ENCODE assay signal across 22 cellular contexts in the genomic region with DNA sequence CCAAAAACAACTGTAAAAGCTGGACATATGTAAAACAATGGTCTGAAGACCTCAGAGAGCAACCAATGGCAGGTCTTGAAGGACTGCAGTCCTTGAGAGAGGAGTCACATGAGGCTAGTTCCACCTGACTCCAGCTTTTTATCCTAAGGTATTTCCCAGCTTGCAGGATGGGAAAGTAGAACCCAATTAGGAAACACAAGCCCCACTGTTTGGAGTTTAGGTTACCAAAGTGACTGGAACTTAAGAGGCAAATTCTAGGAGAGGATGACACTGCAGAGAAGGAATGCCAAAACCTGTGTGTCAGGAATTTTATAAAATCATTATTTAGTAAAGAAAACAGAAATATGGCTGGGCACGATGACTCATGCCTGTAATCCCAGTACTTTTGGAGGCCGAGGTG. TPM values are rescaled to one million over a fixed set of nuclear protein-coding genes. Genes with fewer than 3 reads are reported as not detected.
DNase-seq lines count a peak whose midpoint lies in the region; ATAC-seq and TF ChIP-seq lines count a peak whose summit lies in the region.
"Had no signal": no experiment of that assay in that cellular context is flagged by ENCODE, and none has a peak within 500 bp of the region (broad histone marks: within the 10 kb centered on the region; RNA-seq: fewer than 3 reads in every experiment).

No MANE protein-coding gene starts in this region.

- no peaks in the 10 kb centered on the region for H3K36me3 ChIP-seq in Peyer's patch
- H3K36me3 ChIP-seq: gastroesophageal sphincter, HAP-1 had no signal

- ATAC-seq in activated naive CD8-positive, alpha-beta T cell treated with anti-CD3 and anti-CD28 coated beads, Interleukin-2, amount 50 U/mL, for 24 hours = no peak
- ATAC-seq: activated CD4-positive, alpha-beta T cell treated with anti-CD3 and anti-CD28 coated beads for 36 hours; gastroesophageal sphincter; naive thymus-derived CD4-positive, alpha-beta T cell had no signal

- H3K4me1 ChIP-seq in Peyer's patch = no peaks in the 10 kb centered on the region
- H3K4me1 ChIP-seq: gastroesophageal sphincter, HAP-1, parathyroid adenoma had no signal

- H3K27ac ChIP-seq in Peyer's patch = no peak overlapping the region
- H3K27ac ChIP-seq: coronary artery, gastroesophageal sphincter, parathyroid adenoma, SK-N-MC had no signal

- H3K4me1 Mint-ChIP-seq in activated naive CD8-positive, alpha-beta T cell treated with anti-CD3 and anti-CD28 coated beads, Interleukin-2, amount 50 U/mL, for 24 hours = no peaks in the 10 kb centered on the region
- H3K4me1 Mint-ChIP-seq: activated CD4-positive, alpha-beta T cell treated with anti-CD3 and anti-CD28 coated beads for 36 hours; naive thymus-derived CD4-positive, alpha-beta T cell had no signal

- H3K27me3 ChIP-seq in Peyer's patch = no peaks in the 10 kb centered on the region

- H3K9me3 ChIP-seq in Peyer's patch = no peaks in the 10 kb centered on the region
- H3K9me3 ChIP-seq: gastroesophageal sphincter, HAP-1 had no signal

- DNase-seq in EL (peak; percentile 70), astrocyte of the spinal cord (ENCODE audit: low read depth, low spot score) (peak; percentile 3), kidney tubule cell (ENCODE audit: low spot score) (peak; percentile 95), NCI-H1417 treated with DMSO at 0.1 percent for 48 hours (lab: John Stamatoyannopoulos, UW) (no peak), Peyer's patch (no peak), HK-2 (ENCODE audit: unreplicated experiment) (no peak)
- no peak for DNase-seq in activated naive CD8-positive, alpha-beta T cell treated with anti-CD3 and anti-CD28 coated beads, Interleukin-2, amount 50 U/mL, for 24 hours
- DNase-seq: activated CD4-positive, alpha-beta T cell treated with anti-CD3 and anti-CD28 coated beads for 36 hours; activated gamma-delta T cell treated with Interleukin-2 at 50 U/mL for 16 hours; naive thymus-derived CD4-positive, alpha-beta T cell; NCI-H2081 treated with DMSO at 0.1 percent for 48 hours; NCI-H526 treated with DMSO at 0.1 percent for 48 hours; stimulated activated CD4-positive, alpha-beta T cell treated with anti-CD3 and anti-CD28 coated beads, Interleukin-4, amount 100 ng/mL, for 24 hours; substantia nigra had no signal

- in situ Hi-C loops in astrocyte of the spinal cord (cut with HindIII; ENCODE audit: low sequenced_read_pairs) = no loop called here

- H3K36me3 Mint-ChIP-seq in activated naive CD8-positive, alpha-beta T cell treated with anti-CD3 and anti-CD28 coated beads, Interleukin-2, amount 50 U/mL, for 24 hours (ENCODE audit: low read depth) = no peaks in the 10 kb centered on the region
- H3K36me3 Mint-ChIP-seq: naive thymus-derived CD4-positive, alpha-beta T cell had no signal

- H3K27ac Mint-ChIP-seq in activated naive CD8-positive, alpha-beta T cell treated with anti-CD3 and anti-CD28 coated beads, Interleukin-2, amount 50 U/mL, for 24 hours = no peak overlapping the region
- H3K27ac Mint-ChIP-seq: activated CD4-positive, alpha-beta T cell treated with anti-CD3 and anti-CD28 coated beads for 36 hours; naive thymus-derived CD4-positive, alpha-beta T cell had no signal

- no peak for TF ChIP-seq RAD21 in Ishikawa (IDR thresholded peaks at IDR 0.05; ENCODE audit: low read depth)

- no peaks in the 10 kb centered on the region for H3K9me3 Mint-ChIP-seq in activated naive CD8-positive, alpha-beta T cell treated with anti-CD3 and anti-CD28 coated beads, Interleukin-2, amount 50 U/mL, for 24 hours

- no peak for TF ChIP-seq EP300 in Ishikawa (IDR thresholded peaks at IDR 0.05; ENCODE audit: borderline replicate concordance)

- no peak for TF ChIP-seq POLR2A in Peyer's patch (IDR thresholded peaks at IDR 0.05)

- peaks cover 25% of the 10 kb centered on the region for H3K27me3 Mint-ChIP-seq in activated naive CD8-positive, alpha-beta T cell treated with anti-CD3 and anti-CD28 coated beads, Interleukin-2, amount 50 U/mL, for 24 hours

- TF ChIP-seq CTCF in astrocyte of the spinal cord (IDR thresholded peaks at IDR 0.05; ENCODE audit: low read depth, low read length) (no peak), Peyer's patch (IDR thresholded peaks at IDR 0.05) (no peak)

- H3K4me3 ChIP-seq in astrocyte of the spinal cord (ENCODE audit: low read depth, low read length) (no peak overlapping the region), Peyer's patch (no peak overlapping the region)
- H3K4me3 ChIP-seq: coronary artery, gastroesophageal sphincter, HAP-1, lung, SK-N-MC had no signal

- H3K4me3 Mint-ChIP-seq in activated naive CD8-positive, alpha-beta T cell treated with anti-CD3 and anti-CD28 coated beads, Interleukin-2, amount 50 U/mL, for 24 hours = no peak overlapping the region
- H3K4me3 Mint-ChIP-seq: activated CD4-positive, alpha-beta T cell treated with anti-CD3 and anti-CD28 coated beads for 36 hours; naive thymus-derived CD4-positive, alpha-beta T cell had no signal

TF ChIP-seq in Ishikawa, 13 proteins besides CTCF, POLR2A, EP300 and RAD21:
- TF ChIP-seq USF1 (IDR thresholded peaks at IDR 0.05) = peak; percentile 54
- no peak for TF ChIP-seq CREB1 (IDR thresholded peaks at IDR 0.05; ENCODE audit: low read depth)
- TF ChIP-seq, protein P1, sequence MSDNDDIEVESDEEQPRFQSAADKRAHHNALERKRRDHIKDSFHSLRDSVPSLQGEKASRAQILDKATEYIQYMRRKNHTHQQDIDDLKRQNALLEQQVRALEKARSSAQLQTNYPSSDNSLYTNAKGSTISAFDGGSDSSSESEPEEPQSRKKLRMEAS (IDR thresholded peaks at IDR 0.05) = no peak

RNA-seq across cellular contexts. Expression of gene OR2AT4, which starts 18.4 kb away (rescaled TPM):
- total RNA-seq in Peyer's patch = not detected
- total RNA-seq: activated CD4-positive, alpha-beta T cell treated with anti-CD3 and anti-CD28 coated beads for 36 hours; gastroesophageal sphincter; lung; naive thymus-derived CD4-positive, alpha-beta T cell; skeletal muscle tissue had no signal

Comparison
In these comparisons a context has a peak if more than half of its experiments do, and no peak if none do; other contexts are left out.
1. DNase-seq: peak in EL (single experiment), astrocyte of the spinal cord (single experiment) and kidney tubule cell (single experiment); none in NCI-H1417 treated with DMSO at 0.1 percent for 48 hours (single experiment), activated naive CD8-positive, alpha-beta T cell treated with anti-CD3 and anti-CD28 coated beads, Interleukin-2, amount 50 U/mL, for 24 hours (single experiment), Peyer's patch (0 of 3) and HK-2 (single experiment).